In the genomic region with DNA sequence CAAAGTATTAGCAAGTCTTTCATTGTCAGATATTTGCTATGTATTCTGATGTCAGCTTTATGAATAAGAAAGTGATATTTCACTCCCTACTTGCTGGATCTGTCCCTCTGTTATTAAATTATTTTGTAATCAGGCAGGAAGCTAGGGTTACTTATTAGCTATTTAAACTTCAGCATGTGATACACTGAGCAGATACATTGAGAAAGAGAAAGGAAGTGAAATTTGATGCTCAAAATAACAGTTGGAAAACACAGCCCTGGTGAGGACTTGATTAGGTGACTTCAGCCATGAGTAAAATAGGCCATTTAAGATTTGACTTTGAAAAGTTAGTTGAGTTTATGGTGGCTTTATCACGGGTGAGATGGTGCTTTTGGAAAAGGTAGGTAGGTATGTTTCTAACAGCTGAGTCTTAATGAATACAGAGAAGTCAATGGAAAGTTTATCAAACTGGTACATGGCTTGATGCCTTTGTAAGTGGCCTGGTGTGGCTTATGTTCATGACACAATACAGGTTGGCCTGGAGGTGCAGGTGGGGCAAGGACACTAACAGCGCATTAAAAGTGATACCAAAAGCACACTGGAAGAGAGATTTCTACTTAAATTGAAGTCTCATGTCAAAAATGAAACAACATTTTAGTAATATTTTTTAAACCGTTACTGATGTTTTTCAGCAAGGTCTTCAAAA, we compare ENCODE assay signal across 1 cellular context.
TF ChIP-seq lines count a peak whose summit lies in the region.

No MANE protein-coding gene starts in this region.

TF ChIP-seq in WTC11, 78 proteins besides CTCF, POLR2A, EP300 and RAD21 (continued from another document):
- TF ChIP-seq, protein P1, sequence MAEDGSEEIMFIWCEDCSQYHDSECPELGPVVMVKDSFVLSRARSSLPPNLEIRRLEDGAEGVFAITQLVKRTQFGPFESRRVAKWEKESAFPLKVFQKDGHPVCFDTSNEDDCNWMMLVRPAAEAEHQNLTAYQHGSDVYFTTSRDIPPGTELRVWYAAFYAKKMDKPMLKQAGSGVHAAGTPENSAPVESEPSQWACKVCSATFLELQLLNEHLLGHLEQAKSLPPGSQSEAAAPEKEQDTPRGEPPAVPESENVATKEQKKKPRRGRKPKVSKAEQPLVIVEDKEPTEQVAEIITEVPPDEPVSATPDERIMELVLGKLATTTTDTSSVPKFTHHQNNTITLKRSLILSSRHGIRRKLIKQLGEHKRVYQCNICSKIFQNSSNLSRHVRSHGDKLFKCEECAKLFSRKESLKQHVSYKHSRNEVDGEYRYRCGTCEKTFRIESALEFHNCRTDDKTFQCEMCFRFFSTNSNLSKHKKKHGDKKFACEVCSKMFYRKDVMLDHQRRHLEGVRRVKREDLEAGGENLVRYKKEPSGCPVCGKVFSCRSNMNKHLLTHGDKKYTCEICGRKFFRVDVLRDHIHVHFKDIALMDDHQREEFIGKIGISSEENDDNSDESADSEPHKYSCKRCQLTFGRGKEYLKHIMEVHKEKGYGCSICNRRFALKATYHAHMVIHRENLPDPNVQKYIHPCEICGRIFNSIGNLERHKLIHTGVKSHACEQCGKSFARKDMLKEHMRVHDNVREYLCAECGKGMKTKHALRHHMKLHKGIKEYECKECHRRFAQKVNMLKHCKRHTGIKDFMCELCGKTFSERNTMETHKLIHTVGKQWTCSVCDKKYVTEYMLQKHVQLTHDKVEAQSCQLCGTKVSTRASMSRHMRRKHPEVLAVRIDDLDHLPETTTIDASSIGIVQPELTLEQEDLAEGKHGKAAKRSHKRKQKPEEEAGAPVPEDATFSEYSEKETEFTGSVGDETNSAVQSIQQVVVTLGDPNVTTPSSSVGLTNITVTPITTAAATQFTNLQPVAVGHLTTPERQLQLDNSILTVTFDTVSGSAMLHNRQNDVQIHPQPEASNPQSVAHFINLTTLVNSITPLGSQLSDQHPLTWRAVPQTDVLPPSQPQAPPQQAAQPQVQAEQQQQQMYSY (CRISPR knock-in tag; IDR thresholded peaks at IDR 0.05): no peak
- TF ChIP-seq, protein P2, sequence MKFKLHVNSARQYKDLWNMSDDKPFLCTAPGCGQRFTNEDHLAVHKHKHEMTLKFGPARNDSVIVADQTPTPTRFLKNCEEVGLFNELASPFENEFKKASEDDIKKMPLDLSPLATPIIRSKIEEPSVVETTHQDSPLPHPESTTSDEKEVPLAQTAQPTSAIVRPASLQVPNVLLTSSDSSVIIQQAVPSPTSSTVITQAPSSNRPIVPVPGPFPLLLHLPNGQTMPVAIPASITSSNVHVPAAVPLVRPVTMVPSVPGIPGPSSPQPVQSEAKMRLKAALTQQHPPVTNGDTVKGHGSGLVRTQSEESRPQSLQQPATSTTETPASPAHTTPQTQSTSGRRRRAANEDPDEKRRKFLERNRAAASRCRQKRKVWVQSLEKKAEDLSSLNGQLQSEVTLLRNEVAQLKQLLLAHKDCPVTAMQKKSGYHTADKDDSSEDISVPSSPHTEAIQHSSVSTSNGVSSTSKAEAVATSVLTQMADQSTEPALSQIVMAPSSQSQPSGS (CRISPR knock-in tag; IDR thresholded peaks at IDR 0.05; ENCODE audit: borderline replicate concordance, low read depth): no peak
- TF ChIP-seq, protein P3, sequence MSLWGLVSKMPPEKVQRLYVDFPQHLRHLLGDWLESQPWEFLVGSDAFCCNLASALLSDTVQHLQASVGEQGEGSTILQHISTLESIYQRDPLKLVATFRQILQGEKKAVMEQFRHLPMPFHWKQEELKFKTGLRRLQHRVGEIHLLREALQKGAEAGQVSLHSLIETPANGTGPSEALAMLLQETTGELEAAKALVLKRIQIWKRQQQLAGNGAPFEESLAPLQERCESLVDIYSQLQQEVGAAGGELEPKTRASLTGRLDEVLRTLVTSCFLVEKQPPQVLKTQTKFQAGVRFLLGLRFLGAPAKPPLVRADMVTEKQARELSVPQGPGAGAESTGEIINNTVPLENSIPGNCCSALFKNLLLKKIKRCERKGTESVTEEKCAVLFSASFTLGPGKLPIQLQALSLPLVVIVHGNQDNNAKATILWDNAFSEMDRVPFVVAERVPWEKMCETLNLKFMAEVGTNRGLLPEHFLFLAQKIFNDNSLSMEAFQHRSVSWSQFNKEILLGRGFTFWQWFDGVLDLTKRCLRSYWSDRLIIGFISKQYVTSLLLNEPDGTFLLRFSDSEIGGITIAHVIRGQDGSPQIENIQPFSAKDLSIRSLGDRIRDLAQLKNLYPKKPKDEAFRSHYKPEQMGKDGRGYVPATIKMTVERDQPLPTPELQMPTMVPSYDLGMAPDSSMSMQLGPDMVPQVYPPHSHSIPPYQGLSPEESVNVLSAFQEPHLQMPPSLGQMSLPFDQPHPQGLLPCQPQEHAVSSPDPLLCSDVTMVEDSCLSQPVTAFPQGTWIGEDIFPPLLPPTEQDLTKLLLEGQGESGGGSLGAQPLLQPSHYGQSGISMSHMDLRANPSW (CRISPR knock-in tag; conservative IDR thresholded peaks at IDR 0.05; ENCODE audit: low read depth): no peak
- TF ChIP-seq TP53 (CRISPR knock-in tag; IDR thresholded peaks at IDR 0.05) (no peak), NR3C1 (CRISPR knock-in tag; conservative IDR thresholded peaks at IDR 0.05; ENCODE audit: low read depth) (no peak), JAZF1 (CRISPR knock-in tag; IDR thresholded peaks at IDR 0.05) (no peak), KAT7 (CRISPR knock-in tag; IDR thresholded peaks at IDR 0.05; ENCODE audit: borderline replicate concordance) (no peak)
- TF ChIP-seq, protein P4, sequence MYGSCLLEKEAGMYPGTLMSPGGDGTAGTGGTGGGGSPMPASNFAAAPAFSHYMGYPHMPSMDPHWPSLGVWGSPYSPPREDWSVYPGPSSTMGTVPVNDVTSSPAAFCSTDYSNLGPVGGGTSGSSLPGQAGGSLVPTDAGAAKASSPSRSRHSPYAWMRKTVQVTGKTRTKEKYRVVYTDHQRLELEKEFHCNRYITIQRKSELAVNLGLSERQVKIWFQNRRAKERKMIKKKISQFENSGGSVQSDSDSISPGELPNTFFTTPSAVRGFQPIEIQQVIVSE (CRISPR knock-in tag; IDR thresholded peaks at IDR 0.05; ENCODE audit: borderline replicate concordance): no peak
- TF ChIP-seq, protein P5, sequence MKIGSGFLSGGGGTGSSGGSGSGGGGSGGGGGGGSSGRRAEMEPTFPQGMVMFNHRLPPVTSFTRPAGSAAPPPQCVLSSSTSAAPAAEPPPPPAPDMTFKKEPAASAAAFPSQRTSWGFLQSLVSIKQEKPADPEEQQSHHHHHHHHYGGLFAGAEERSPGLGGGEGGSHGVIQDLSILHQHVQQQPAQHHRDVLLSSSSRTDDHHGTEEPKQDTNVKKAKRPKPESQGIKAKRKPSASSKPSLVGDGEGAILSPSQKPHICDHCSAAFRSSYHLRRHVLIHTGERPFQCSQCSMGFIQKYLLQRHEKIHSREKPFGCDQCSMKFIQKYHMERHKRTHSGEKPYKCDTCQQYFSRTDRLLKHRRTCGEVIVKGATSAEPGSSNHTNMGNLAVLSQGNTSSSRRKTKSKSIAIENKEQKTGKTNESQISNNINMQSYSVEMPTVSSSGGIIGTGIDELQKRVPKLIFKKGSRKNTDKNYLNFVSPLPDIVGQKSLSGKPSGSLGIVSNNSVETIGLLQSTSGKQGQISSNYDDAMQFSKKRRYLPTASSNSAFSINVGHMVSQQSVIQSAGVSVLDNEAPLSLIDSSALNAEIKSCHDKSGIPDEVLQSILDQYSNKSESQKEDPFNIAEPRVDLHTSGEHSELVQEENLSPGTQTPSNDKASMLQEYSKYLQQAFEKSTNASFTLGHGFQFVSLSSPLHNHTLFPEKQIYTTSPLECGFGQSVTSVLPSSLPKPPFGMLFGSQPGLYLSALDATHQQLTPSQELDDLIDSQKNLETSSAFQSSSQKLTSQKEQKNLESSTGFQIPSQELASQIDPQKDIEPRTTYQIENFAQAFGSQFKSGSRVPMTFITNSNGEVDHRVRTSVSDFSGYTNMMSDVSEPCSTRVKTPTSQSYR (CRISPR knock-in tag; IDR thresholded peaks at IDR 0.05): no peak
